Comparison of ENCODE assay signal across 15 cellular contexts in the genomic region with DNA sequence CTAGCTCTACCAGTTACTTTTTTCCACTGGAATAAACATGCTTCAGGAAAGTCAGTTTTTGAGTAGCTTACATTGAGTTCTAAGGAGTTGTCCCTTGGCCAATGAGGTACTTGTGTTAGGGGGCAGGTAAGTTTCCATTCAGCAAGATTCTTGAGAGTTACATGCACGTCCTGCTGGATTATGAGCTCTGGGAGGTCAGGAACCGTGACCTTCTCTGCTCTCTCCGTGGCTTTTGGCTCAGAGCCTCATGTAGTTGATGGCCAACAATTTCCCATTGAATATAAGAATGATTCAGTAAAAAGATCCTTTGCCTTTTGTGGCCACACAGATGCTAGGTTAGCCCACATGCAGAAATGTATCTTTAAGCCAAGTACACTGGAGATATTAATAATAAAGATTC.
A peak's percentile ranks its signal among the peaks of the same experiment; 100 is the strongest.
DNase-seq lines count a peak whose midpoint lies in the region; FAIRE-seq and TF ChIP-seq lines count a peak whose summit lies in the region.
"Had no signal": no experiment of that assay in that cellular context is flagged by ENCODE, and none has a peak within 500 bp of the region (broad histone marks: within the 10 kb centered on the region; RNA-seq: fewer than 3 reads in every experiment).

No MANE protein-coding gene starts in this region.

- DNase-seq in NCI-H1092 (lab: John Stamatoyannopoulos, UW) (peak; percentile 1), NCI-H1092 treated with DMSO at 0.1 percent for 48 hours (lab: John Stamatoyannopoulos, UW) (no peak), NCI-H2196 (lab: John Stamatoyannopoulos, UW; ENCODE audit: unreplicated experiment) (peak; percentile 48), nephron progenitor cell (no peak), GOT3 (lab: John Stamatoyannopoulos, UW) (no peak), H54 (ENCODE audit: insufficient read length, low spot score) (no peak), NCI-H524 (lab: John Stamatoyannopoulos, UW) (no peak)
- DNase-seq: CD4-positive, alpha-beta memory T cell; DMS53; KBM-7; NCI-H1436; NCI-H2171 had no signal

- H3K27ac Mint-ChIP-seq in nephron progenitor cell, result peak overlapping the region; percentile 71
- H3K27ac Mint-ChIP-seq: CD4-positive, alpha-beta memory T cell had no signal

- H3K4me1 Mint-ChIP-seq in nephron progenitor cell, result peaks cover 60% of the 10 kb centered on the region
- H3K4me1 Mint-ChIP-seq: CD4-positive, alpha-beta memory T cell had no signal

- peaks cover 9% of the 10 kb centered on the region for H3K9me3 Mint-ChIP-seq in nephron progenitor cell

- H3K36me3 Mint-ChIP-seq in nephron progenitor cell (ENCODE audit: low read depth), result no peaks in the 10 kb centered on the region
- H3K36me3 Mint-ChIP-seq: CD4-positive, alpha-beta memory T cell had no signal

- no peak for FAIRE-seq in H54 (lab: Jason Lieb, UNC)
- FAIRE-seq: H1 had no signal

- TF ChIP-seq POLR2A in H54 (IDR thresholded peaks at IDR 0.05; ENCODE audit: low read depth, low read length), result no peak

- no peaks in the 10 kb centered on the region for H3K27me3 Mint-ChIP-seq in nephron progenitor cell (ENCODE audit: low read depth, poor library complexity)

- H3K4me3 Mint-ChIP-seq in nephron progenitor cell, result no peak overlapping the region
- H3K4me3 Mint-ChIP-seq: CD4-positive, alpha-beta memory T cell had no signal

- no peak for TF ChIP-seq CTCF in C4-2B (conservative IDR thresholded peaks at IDR 0.05)
- no peak for TF ChIP-seq CTCF in nephron progenitor cell (IDR thresholded peaks at IDR 0.05)

- peak overlapping the region; percentile 71 for H3K27ac ChIP-seq in C4-2B
- H3K27ac ChIP-seq: SJSA1 had no signal

Comparison
In these comparisons a context has a peak if more than half of its experiments do, and no peak if none do; other contexts are left out.
1. DNase-seq: peak in NCI-H1092 (single experiment) and NCI-H2196 (single experiment); none in NCI-H1092 treated with DMSO at 0.1 percent for 48 hours (single experiment), nephron progenitor cell (single experiment), GOT3 (single experiment), H54 (single experiment) and NCI-H524 (0 of 2).